24 cellular contexts compared by ENCODE assay signal in the genomic region with DNA sequence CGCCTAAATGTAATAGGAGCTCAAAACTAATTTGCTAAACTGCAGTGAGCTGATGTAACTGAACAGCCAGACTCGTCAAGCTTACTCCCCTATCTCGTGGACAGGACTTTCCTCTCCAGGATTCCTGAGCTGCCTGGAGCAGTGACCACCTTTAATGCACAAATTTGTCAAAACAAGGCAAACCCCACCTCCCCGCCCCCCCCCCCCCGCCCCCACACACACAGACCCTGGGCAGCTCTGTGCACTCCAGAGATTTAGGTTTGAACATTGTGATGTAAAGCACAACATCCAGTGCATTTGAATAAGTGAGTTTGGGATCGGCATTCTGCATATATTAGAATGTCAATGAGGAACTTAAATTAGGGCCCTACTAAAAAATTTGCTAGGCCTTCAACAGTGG.
DNase-seq lines count a peak whose midpoint lies in the region; ATAC-seq and TF ChIP-seq lines count a peak whose summit lies in the region.
"Had no signal": no experiment of that assay in that cellular context is flagged by ENCODE, and none has a peak within 500 bp of the region (broad histone marks: within the 10 kb centered on the region; RNA-seq: fewer than 3 reads in every experiment).

No MANE protein-coding gene starts in this region.

- no peaks in the 10 kb centered on the region for H3K36me3 ChIP-seq in HAP-1 (replicated peaks)
- no peaks in the 10 kb centered on the region for H3K36me3 ChIP-seq in iPS-18a (ENCODE audit: control insufficient read depth, low read depth, low read length)

- H3K4me3 ChIP-seq in HAP-1 = no peak overlapping the region
- H3K4me3 ChIP-seq in iPS-18a (ENCODE audit: low read length) = peak overlapping the region; percentile 15
- H3K4me3 ChIP-seq: GM23248 had no signal

- no peaks in the 10 kb centered on the region for H3K27me3 Mint-ChIP-seq in WTC11 (ENCODE audit: low read depth)

- peak overlapping the region; percentile 20 for H3K4me3 Mint-ChIP-seq in WTC11
- H3K4me3 Mint-ChIP-seq: B cell had no signal

- H3K4me1 ChIP-seq in HAP-1 = peaks cover 49% of the 10 kb centered on the region
- H3K4me1 ChIP-seq in iPS-18a (ENCODE audit: control insufficient read depth, low read depth, low read length) = peaks cover 40% of the 10 kb centered on the region

- H3K27ac ChIP-seq in iPS-18a (ENCODE audit: low read length) (no peak overlapping the region), substantia nigra (ENCODE audit: low read depth, low read length, poor library complexity, severe bottlenecking) (peak overlapping the region; percentile 27)
- H3K27ac ChIP-seq: GM23248, RWPE1 had no signal

- peak; percentile 69 to 87 for DNase-seq in HAP-1 (ENCODE audit: low spot score in 2 of 2)
- no peak for DNase-seq in WTC11 (ENCODE audit: low spot score)
- no peak for DNase-seq in substantia nigra (lab: John Stamatoyannopoulos, UW)
- DNase-seq in anterior cingulate cortex (lab: John Stamatoyannopoulos, UW) = no peak
- no peak for DNase-seq in A172 (ENCODE audit: low spot score)
- DNase-seq in GM10248 (ENCODE audit: extremely low spot score) = no peak
- no peak for DNase-seq in stimulated activated naive CD4-positive, alpha-beta T cell treated with Interleukin-2 at 50 U/mL for 16 hours (lab: John Stamatoyannopoulos, UW)
- DNase-seq: Calu3, DMS79 treated with DMSO at 0.1 percent for 48 hours, GF-D8, GM23248, KBM-7, MV-4-11, NCI-H1105, NCI-H146, NCI-H1930, NCI-H2107, NCI-H526 treated with DMSO at 0.1 percent for 48 hours, SHP77 had no signal

- in situ Hi-C loops in HAP-1 (cut with MboI; ENCODE audit: low sequenced_read_pairs) = loop anchor here (5.0 kb wide), 1 partner anchor 80 kb away; a partner anchor contains a TSS

- CTCF ChIA-PET in WTC11 (lab: Charles Lee) (interaction anchor here (0.6 to 1.6 kb wide), 6 partner anchors 26 to 916 kb away, joined by 3 to 6 read pairs (median 4); a partner anchor contains a TSS), GM10248 (lab: Yijun Ruan, JAX) (no interaction called here)

- peak overlapping the region; percentile 93 for H3K27ac Mint-ChIP-seq in WTC11
- H3K27ac Mint-ChIP-seq: B cell had no signal

- ATAC-seq in WTC11 = peak; percentile 50
- ATAC-seq: HCT116, Panc1 had no signal

- peaks cover 8% of the 10 kb centered on the region; the same call in 1 of the 2 replicates for H3K9me3 Mint-ChIP-seq in WTC11

- POLR2A ChIA-PET in WTC11 (lab: Charles Lee) = interaction anchor here (1.1 kb wide), 1 partner anchor 78 kb away, joined by 7 read pairs; a partner anchor contains a TSS
- POLR2A ChIA-PET in GM10248 (lab: Yijun Ruan, JAX) = no interaction called here

- H3K9me3 ChIP-seq in HAP-1 (no peaks in the 10 kb centered on the region), iPS-18a (ENCODE audit: control insufficient read depth, low read depth, low read length) (no peaks in the 10 kb centered on the region)

- H3K27me3 ChIP-seq in HAP-1 (ENCODE audit: low read depth) (no peaks in the 10 kb centered on the region), iPS-18a (ENCODE audit: control insufficient read depth, insufficient read depth, low read length) (no peaks in the 10 kb centered on the region)

- H3K36me3 Mint-ChIP-seq in WTC11 = peaks cover 5% of the 10 kb centered on the region; the same call in 1 of the 2 replicates

- no peak overlapping the region for H3K9ac ChIP-seq in iPS-18a (ENCODE audit: low read length)
- H3K9ac ChIP-seq: GM23248 had no signal

- peaks cover 64% of the 10 kb centered on the region for H3K4me1 Mint-ChIP-seq in WTC11

- no peak for TF ChIP-seq CTCF in WTC11 (IDR thresholded peaks at IDR 0.05)
- TF ChIP-seq CTCF in GM10248 (IDR thresholded peaks at IDR 0.05; ENCODE audit: control extremely low read depth, extremely low read depth, low read depth, missing control alignments) = no peak

TF ChIP-seq in WTC11, 78 proteins besides CTCF, POLR2A, EP300 and RAD21 (continues in another document):
- TF ChIP-seq ESRRA (CRISPR knock-in tag; IDR thresholded peaks at IDR 0.05; ENCODE audit: borderline replicate concordance) (no peak), SP1 (CRISPR knock-in tag; conservative IDR thresholded peaks at IDR 0.05) (no peak), PRRX2 (CRISPR knock-in tag; IDR thresholded peaks at IDR 0.05) (no peak), RELA (CRISPR knock-in tag; IDR thresholded peaks at IDR 0.05; ENCODE audit: borderline replicate concordance) (no peak), KAT7 (CRISPR knock-in tag; IDR thresholded peaks at IDR 0.05; ENCODE audit: borderline replicate concordance) (no peak), ZNF396 (CRISPR knock-in tag; IDR thresholded peaks at IDR 0.05; ENCODE audit: borderline replicate concordance) (no peak), SOX15 (CRISPR knock-in tag; IDR thresholded peaks at IDR 0.05) (no peak)
- TF ChIP-seq, protein P1, sequence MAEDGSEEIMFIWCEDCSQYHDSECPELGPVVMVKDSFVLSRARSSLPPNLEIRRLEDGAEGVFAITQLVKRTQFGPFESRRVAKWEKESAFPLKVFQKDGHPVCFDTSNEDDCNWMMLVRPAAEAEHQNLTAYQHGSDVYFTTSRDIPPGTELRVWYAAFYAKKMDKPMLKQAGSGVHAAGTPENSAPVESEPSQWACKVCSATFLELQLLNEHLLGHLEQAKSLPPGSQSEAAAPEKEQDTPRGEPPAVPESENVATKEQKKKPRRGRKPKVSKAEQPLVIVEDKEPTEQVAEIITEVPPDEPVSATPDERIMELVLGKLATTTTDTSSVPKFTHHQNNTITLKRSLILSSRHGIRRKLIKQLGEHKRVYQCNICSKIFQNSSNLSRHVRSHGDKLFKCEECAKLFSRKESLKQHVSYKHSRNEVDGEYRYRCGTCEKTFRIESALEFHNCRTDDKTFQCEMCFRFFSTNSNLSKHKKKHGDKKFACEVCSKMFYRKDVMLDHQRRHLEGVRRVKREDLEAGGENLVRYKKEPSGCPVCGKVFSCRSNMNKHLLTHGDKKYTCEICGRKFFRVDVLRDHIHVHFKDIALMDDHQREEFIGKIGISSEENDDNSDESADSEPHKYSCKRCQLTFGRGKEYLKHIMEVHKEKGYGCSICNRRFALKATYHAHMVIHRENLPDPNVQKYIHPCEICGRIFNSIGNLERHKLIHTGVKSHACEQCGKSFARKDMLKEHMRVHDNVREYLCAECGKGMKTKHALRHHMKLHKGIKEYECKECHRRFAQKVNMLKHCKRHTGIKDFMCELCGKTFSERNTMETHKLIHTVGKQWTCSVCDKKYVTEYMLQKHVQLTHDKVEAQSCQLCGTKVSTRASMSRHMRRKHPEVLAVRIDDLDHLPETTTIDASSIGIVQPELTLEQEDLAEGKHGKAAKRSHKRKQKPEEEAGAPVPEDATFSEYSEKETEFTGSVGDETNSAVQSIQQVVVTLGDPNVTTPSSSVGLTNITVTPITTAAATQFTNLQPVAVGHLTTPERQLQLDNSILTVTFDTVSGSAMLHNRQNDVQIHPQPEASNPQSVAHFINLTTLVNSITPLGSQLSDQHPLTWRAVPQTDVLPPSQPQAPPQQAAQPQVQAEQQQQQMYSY (CRISPR knock-in tag; IDR thresholded peaks at IDR 0.05) = peak; percentile 59
- TF ChIP-seq, protein P2, sequence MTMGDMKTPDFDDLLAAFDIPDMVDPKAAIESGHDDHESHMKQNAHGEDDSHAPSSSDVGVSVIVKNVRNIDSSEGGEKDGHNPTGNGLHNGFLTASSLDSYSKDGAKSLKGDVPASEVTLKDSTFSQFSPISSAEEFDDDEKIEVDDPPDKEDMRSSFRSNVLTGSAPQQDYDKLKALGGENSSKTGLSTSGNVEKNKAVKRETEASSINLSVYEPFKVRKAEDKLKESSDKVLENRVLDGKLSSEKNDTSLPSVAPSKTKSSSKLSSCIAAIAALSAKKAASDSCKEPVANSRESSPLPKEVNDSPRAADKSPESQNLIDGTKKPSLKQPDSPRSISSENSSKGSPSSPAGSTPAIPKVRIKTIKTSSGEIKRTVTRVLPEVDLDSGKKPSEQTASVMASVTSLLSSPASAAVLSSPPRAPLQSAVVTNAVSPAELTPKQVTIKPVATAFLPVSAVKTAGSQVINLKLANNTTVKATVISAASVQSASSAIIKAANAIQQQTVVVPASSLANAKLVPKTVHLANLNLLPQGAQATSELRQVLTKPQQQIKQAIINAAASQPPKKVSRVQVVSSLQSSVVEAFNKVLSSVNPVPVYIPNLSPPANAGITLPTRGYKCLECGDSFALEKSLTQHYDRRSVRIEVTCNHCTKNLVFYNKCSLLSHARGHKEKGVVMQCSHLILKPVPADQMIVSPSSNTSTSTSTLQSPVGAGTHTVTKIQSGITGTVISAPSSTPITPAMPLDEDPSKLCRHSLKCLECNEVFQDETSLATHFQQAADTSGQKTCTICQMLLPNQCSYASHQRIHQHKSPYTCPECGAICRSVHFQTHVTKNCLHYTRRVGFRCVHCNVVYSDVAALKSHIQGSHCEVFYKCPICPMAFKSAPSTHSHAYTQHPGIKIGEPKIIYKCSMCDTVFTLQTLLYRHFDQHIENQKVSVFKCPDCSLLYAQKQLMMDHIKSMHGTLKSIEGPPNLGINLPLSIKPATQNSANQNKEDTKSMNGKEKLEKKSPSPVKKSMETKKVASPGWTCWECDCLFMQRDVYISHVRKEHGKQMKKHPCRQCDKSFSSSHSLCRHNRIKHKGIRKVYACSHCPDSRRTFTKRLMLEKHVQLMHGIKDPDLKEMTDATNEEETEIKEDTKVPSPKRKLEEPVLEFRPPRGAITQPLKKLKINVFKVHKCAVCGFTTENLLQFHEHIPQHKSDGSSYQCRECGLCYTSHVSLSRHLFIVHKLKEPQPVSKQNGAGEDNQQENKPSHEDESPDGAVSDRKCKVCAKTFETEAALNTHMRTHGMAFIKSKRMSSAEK (CRISPR knock-in tag; IDR thresholded peaks at IDR 0.05; ENCODE audit: borderline replicate concordance) = no peak
- TF ChIP-seq, protein P3, sequence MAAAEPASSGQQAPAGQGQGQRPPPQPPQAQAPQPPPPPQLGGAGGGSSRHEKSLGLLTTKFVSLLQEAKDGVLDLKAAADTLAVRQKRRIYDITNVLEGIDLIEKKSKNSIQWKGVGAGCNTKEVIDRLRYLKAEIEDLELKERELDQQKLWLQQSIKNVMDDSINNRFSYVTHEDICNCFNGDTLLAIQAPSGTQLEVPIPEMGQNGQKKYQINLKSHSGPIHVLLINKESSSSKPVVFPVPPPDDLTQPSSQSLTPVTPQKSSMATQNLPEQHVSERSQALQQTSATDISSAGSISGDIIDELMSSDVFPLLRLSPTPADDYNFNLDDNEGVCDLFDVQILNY (CRISPR knock-in tag; IDR thresholded peaks at IDR 0.05) = no peak

Comparison
In these comparisons a context has a peak if more than half of its experiments do, and no peak if none do; other contexts are left out.
1. DNase-seq: peak in HAP-1 (2 of 2); none in WTC11 (single experiment), substantia nigra (0 of 49), anterior cingulate cortex (0 of 58), A172 (single experiment), GM10248 (single experiment) and stimulated activated naive CD4-positive, alpha-beta T cell treated with Interleukin-2 at 50 U/mL for 16 hours (single experiment).